8 cellular contexts compared by ENCODE assay signal in the genomic region with DNA sequence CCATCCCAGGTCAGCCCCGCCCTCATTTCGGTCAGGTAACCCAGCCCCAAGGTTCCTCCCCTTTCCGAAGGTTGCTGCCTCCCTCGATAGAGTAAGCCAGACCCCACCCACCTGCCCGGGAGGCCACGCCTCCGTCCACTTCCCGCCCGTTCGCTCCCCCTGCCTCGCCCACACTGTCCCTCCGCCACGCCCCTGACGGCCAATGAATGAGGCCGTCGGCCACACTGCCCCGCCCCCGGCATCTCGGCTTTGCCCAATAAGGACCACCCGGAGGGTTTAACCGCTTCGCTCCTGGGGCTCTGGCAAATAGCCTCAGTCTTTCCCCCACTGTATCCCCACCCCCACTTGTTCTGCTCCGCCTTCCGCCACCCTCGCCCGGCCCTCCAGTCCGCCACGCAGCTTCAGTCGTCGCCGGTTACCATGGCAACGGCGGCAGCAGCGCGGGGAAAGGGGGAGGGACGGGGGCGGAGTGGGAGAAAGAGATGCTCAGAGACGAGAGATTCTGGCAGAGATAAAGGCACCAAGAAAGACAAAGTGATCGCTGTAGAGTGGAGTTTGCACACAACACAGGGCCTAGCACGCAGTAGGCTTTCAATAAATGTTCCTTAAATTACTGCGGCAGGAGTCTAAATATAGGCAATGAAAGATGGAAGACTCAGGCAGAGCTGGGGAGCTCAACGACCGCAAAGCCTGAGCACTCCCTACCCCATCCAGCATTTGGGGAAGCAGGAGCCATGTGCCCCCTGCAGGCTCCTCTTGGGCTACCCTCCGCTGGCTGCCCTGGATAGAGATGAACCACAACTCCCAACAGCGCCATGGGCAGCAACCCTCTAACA. TPM values are rescaled to one million over a fixed set of nuclear protein-coding genes. Genes with fewer than 3 reads are reported as not detected.
DNase-seq lines count a peak whose midpoint lies in the region; ATAC-seq and TF ChIP-seq lines count a peak whose summit lies in the region.

No MANE protein-coding gene starts in this region.

- H3K27ac Mint-ChIP-seq in Caco-2 (ENCODE audit: unreplicated experiment): peak overlapping the region; percentile 98
- peak overlapping the region; percentile 88 for H3K27ac Mint-ChIP-seq in activated CD8-positive, alpha-beta memory T cell treated with anti-CD3 and anti-CD28 coated beads, Interleukin-2, amount 10 ng/mL, durations not matched to agents 7 days and 5 days

- peaks cover 24% of the 10 kb centered on the region for H3K36me3 Mint-ChIP-seq in Caco-2 (ENCODE audit: insufficient read depth, unreplicated experiment)
- H3K36me3 Mint-ChIP-seq in activated CD8-positive, alpha-beta memory T cell treated with anti-CD3 and anti-CD28 coated beads, Interleukin-2, amount 10 ng/mL, durations not matched to agents 7 days and 5 days: no peaks in the 10 kb centered on the region

- intact Hi-C loops in Caco-2 (cut with micrococcal nuclease; ENCODE audit: unreplicated experiment): no loop called here

- H3K4me3 ChIP-seq in Caco-2 (ENCODE audit: low read depth, low read length): peak overlapping the region; percentile 36
- peak overlapping the region; percentile 69 for H3K4me3 ChIP-seq in HUES6 (ENCODE audit: low read depth, low read length)
- H3K4me3 ChIP-seq in endocrine pancreas (ENCODE audit: control insufficient read depth, insufficient read depth, low read length): peak overlapping the region; percentile 6

- H3K9me3 ChIP-seq in Caco-2 (no peaks in the 10 kb centered on the region), HUES6 (ENCODE audit: control insufficient read depth, insufficient read depth, low read depth, low read length) (no peaks in the 10 kb centered on the region), endocrine pancreas (ENCODE audit: control insufficient read depth, low read length) (no peaks in the 10 kb centered on the region)

- H3K9ac ChIP-seq in HUES6 (ENCODE audit: low read length) (peak overlapping the region; percentile 69), endocrine pancreas (ENCODE audit: control insufficient read depth, insufficient read depth, low read length) (no peak overlapping the region)

- H3K27me3 ChIP-seq in Caco-2 (replicated peaks; ENCODE audit: control insufficient read depth, insufficient read depth, low read length): no peaks in the 10 kb centered on the region
- H3K27me3 ChIP-seq in HUES6 (ENCODE audit: control insufficient read depth, insufficient read depth, low read length): no peaks in the 10 kb centered on the region
- no peaks in the 10 kb centered on the region for H3K27me3 ChIP-seq in endocrine pancreas (ENCODE audit: control insufficient read depth, insufficient read depth, low read length)

- peaks cover 3% of the 10 kb centered on the region for H3K4me1 Mint-ChIP-seq in Caco-2 (ENCODE audit: low read depth, unreplicated experiment)
- H3K4me1 Mint-ChIP-seq in activated CD8-positive, alpha-beta memory T cell treated with anti-CD3 and anti-CD28 coated beads, Interleukin-2, amount 10 ng/mL, durations not matched to agents 7 days and 5 days: peaks cover 49% of the 10 kb centered on the region

- CTCF ChIA-PET in Caco-2 (lab: Charles Lee): interaction anchor here (0.5 to 2.9 kb wide), 7 partner anchors 24 to 180 kb away, joined by 3 to 13 read pairs (median 3); a partner anchor contains a TSS
- CTCF ChIA-PET in activated CD8-positive, alpha-beta memory T cell treated with anti-CD3 and anti-CD28 coated beads, Interleukin-2, amount 10 ng/mL, durations not matched to agents 7 days and 5 days (lab: Charles Lee): interaction anchor here (0.7 to 1.6 kb wide), 9 partner anchors 9 to 298 kb away, joined by 3 to 10 read pairs (median 3); a partner anchor contains a TSS

- H3K27ac ChIP-seq in HUES6 (ENCODE audit: low read depth, low read length): peak overlapping the region; percentile 77

- ATAC-seq in GM21423 (IDR thresholded peaks at IDR 0.05; ENCODE audit: unreplicated experiment): peak; percentile 79
- ATAC-seq in activated CD8-positive, alpha-beta memory T cell treated with anti-CD3 and anti-CD28 coated beads, Interleukin-2, amount 10 ng/mL, durations not matched to agents 7 days and 5 days: peak; percentile 86

- peaks cover 4% of the 10 kb centered on the region; the same call in 1 of the 2 replicates for H3K4me1 ChIP-seq in Caco-2
- H3K4me1 ChIP-seq in HUES6 (ENCODE audit: control insufficient read depth, insufficient read depth, low read length): peaks cover 53% of the 10 kb centered on the region
- peaks cover 7% of the 10 kb centered on the region for H3K4me1 ChIP-seq in endocrine pancreas (ENCODE audit: control insufficient read depth, insufficient read depth, low read length)

- POLR2A ChIA-PET in Caco-2 (lab: Charles Lee): interaction anchor here (0.6 to 1.0 kb wide), 3 partner anchors 47 to 1745 kb away, joined by 3 to 7 read pairs (median 4); no protein-coding TSS in a partner anchor

- no peaks in the 10 kb centered on the region for H3K9me3 Mint-ChIP-seq in Caco-2 (ENCODE audit: unreplicated experiment)
- no peaks in the 10 kb centered on the region for H3K9me3 Mint-ChIP-seq in activated CD8-positive, alpha-beta memory T cell treated with anti-CD3 and anti-CD28 coated beads, Interleukin-2, amount 10 ng/mL, durations not matched to agents 7 days and 5 days (ENCODE audit: low read depth)

- no peaks in the 10 kb centered on the region for H3K27me3 Mint-ChIP-seq in Caco-2 (ENCODE audit: insufficient read depth, unreplicated experiment)
- peaks cover 18% of the 10 kb centered on the region for H3K27me3 Mint-ChIP-seq in activated CD8-positive, alpha-beta memory T cell treated with anti-CD3 and anti-CD28 coated beads, Interleukin-2, amount 10 ng/mL, durations not matched to agents 7 days and 5 days

- H3K4me3 Mint-ChIP-seq in Caco-2 (ENCODE audit: unreplicated experiment): peak overlapping the region; percentile 80
- H3K4me3 Mint-ChIP-seq in activated CD8-positive, alpha-beta memory T cell treated with anti-CD3 and anti-CD28 coated beads, Interleukin-2, amount 10 ng/mL, durations not matched to agents 7 days and 5 days: peak overlapping the region; percentile 77

- H3K36me3 ChIP-seq in Caco-2 (ENCODE audit: control insufficient read depth, insufficient read depth, low read length) (no peaks in the 10 kb centered on the region), HUES6 (ENCODE audit: control insufficient read depth, insufficient read depth, low read length) (no peaks in the 10 kb centered on the region), endocrine pancreas (ENCODE audit: control insufficient read depth, insufficient read depth, low read length) (no peaks in the 10 kb centered on the region)

- BruUV-seq in Caco-2 (replicated peaks; lab: Mats Ljungman, UMichigan): no TSS peak

- TF ChIP-seq CTCF in Caco-2 (IDR thresholded peaks at IDR 0.05; ENCODE audit: insufficient read depth in 1 of 2, low read depth in 1 of 2, low read length in 1 of 2, severe bottlenecking in 1 of 2, unreplicated experiment in 1 of 2): peak; percentile 19 to 40

- DNase-seq in Caco-2 (peak; percentile 96 to 97), NOMO-1 treated with dmso at 0.1 percent for 144 hours (lab: John Stamatoyannopoulos, UW; ENCODE audit: unreplicated experiment) (peak; percentile 95), mesenteric fat pad (ENCODE audit: low spot score) (peak; percentile 99)
- DNase-seq in activated CD8-positive, alpha-beta memory T cell treated with anti-CD3 and anti-CD28 coated beads, Interleukin-2, amount 10 ng/mL, durations not matched to agents 7 days and 5 days: peak; percentile 100
- peak; percentile 99 for DNase-seq in stimulated activated CD8-positive, alpha-beta memory T cell treated with anti-CD3 and anti-CD28 coated beads, Interleukin-15, amount 100 ng/mL, for 1 hour (ENCODE audit: low read depth)

RNA-seq across cellular contexts. Expression of a gene that starts 5.1 kb away (rescaled TPM):
- 0.98 and 1.8 TPM in 2 replicates for total RNA-seq in Caco-2 (2022)
- total RNA-seq in activated CD8-positive, alpha-beta memory T cell treated with anti-CD3 and anti-CD28 coated beads, Interleukin-2, amount 10 ng/mL, durations not matched to agents 7 days and 5 days: 1 to 10 TPM; 4.9 to 5.3 TPM
- total RNA-seq in mesenteric fat pad: 16.0 TPM

RNA-seq across cellular contexts. Expression of a gene that starts 5.2 kb away (rescaled TPM):
- total RNA-seq in Caco-2 (2022) (133 and 164 TPM in 2 replicates), mesenteric fat pad (1,052 TPM)
- total RNA-seq in activated CD8-positive, alpha-beta memory T cell treated with anti-CD3 and anti-CD28 coated beads, Interleukin-2, amount 10 ng/mL, durations not matched to agents 7 days and 5 days: 100 to 1,000 TPM; 411 to 423 TPM

RNA-seq across cellular contexts. Expression of a gene that starts 19.8 kb away (rescaled TPM):
- total RNA-seq in Caco-2 (2022) (38.3 and 41.3 TPM in 2 replicates), mesenteric fat pad (24.7 TPM)
- total RNA-seq in activated CD8-positive, alpha-beta memory T cell treated with anti-CD3 and anti-CD28 coated beads, Interleukin-2, amount 10 ng/mL, durations not matched to agents 7 days and 5 days: 10 to 100 TPM; 52.7 to 62.0 TPM

RNA-seq across cellular contexts. Expression of a gene that starts 24.7 kb away (rescaled TPM):
- total RNA-seq in Caco-2 (2022) (20.5 and 20.6 TPM in 2 replicates), mesenteric fat pad (47.4 TPM)
- total RNA-seq in activated CD8-positive, alpha-beta memory T cell treated with anti-CD3 and anti-CD28 coated beads, Interleukin-2, amount 10 ng/mL, durations not matched to agents 7 days and 5 days: 10 to 100 TPM; 42.1 to 53.2 TPM

RNA-seq across cellular contexts. Expression of a gene that starts 27.7 kb away (rescaled TPM):
- total RNA-seq in Caco-2 (2022): 129 and 140 TPM in 2 replicates
- 100 to 1,000 TPM; 207 to 231 TPM for total RNA-seq in activated CD8-positive, alpha-beta memory T cell treated with anti-CD3 and anti-CD28 coated beads, Interleukin-2, amount 10 ng/mL, durations not matched to agents 7 days and 5 days
- 468 TPM for total RNA-seq in mesenteric fat pad

Comparison
In these comparisons a context has a peak if more than half of its experiments do, and no peak if none do; other contexts are left out.
1. Peak in every context shown above with its lines: DNase-seq, ATAC-seq, H3K4me3 ChIP-seq and H3K27ac ChIP-seq.
2. H3K4me3 ChIP-seq: peak in every context shown above with its lines; median percentile 69 in HUES6; 36 in Caco-2; 6 in endocrine pancreas.